11 cellular contexts compared by ENCODE assay signal in the genomic region with DNA sequence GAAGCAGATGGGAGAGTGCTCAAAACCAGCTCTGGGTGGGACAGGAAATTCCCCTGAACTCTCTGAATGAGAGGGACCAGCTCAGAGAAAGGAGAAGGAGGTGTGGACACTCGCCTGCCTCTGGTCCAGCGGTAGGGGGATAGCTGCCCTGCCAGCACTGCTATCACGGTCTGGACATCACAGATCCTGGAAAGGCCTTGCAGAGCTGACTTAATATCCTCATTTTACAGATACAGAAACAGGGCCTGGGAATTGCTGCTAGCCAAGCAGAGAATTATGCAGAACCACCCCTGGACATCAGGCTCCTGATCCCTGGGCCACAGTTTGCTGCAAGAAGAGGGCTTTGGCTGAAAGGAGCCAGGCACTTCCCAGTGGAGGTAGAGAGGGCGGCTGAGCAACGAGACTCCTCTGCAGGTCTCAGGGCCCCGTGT. TPM values are rescaled to one million over a fixed set of nuclear protein-coding genes. Genes with fewer than 3 reads are reported as not detected.
A peak's percentile ranks its signal among the peaks of the same experiment; 100 is the strongest.
DNase-seq lines count a peak whose midpoint lies in the region; TF ChIP-seq lines count a peak whose summit lies in the region.
"Had no signal": no experiment of that assay in that cellular context is flagged by ENCODE, and none has a peak within 500 bp of the region (broad histone marks: within the 10 kb centered on the region; RNA-seq: fewer than 3 reads in every experiment).

No MANE protein-coding gene starts in this region.

- H3K4me1 ChIP-seq in right atrium auricular region (peaks cover 0 to 42% of the 10 kb centered on the region in 2 donors), tibial nerve (peaks cover 3 to 62% (median 40%) of the 10 kb centered on the region in 4 donors)
- H3K4me1 ChIP-seq: foreskin keratinocyte had no signal

- H3K4me3 ChIP-seq in right atrium auricular region (no peak overlapping the region), tibial nerve (no peak overlapping the region)

- no peaks in the 10 kb centered on the region for H3K9me3 ChIP-seq in right atrium auricular region
- no peaks in the 10 kb centered on the region for H3K9me3 ChIP-seq in tibial nerve

- H3K27ac ChIP-seq in right atrium auricular region, result peak overlapping the region; percentile 84 to 86
- H3K27ac ChIP-seq in tibial nerve, result peak overlapping the region; percentile 46 to 95 (median 86)
- H3K27ac ChIP-seq: foreskin keratinocyte had no signal

- no peak for TF ChIP-seq CTCF in right atrium auricular region (IDR thresholded peaks at IDR 0.05)
- TF ChIP-seq CTCF in tibial nerve (IDR thresholded peaks at IDR 0.05), result no peak

- DNase-seq in activated effector memory CD4-positive, alpha-beta T cell treated with anti-CD3 and anti-CD28 coated beads, Interleukin-2, amount 50 U/mL, for 16 hours, result peak; percentile 62
- no peak for DNase-seq in activated effector memory CD4-positive, alpha-beta T cell treated with Interleukin-2 at 50 U/mL for 16 hours
- DNase-seq in activated T-cell treated with anti-CD3 and anti-CD28 coated beads, Interleukin-2, amount 50 U/mL, for 48 hours, result peak; percentile 46 to 52
- DNase-seq in right atrium auricular region (ENCODE audit: low spot score) (no peak), tibial nerve (ENCODE audit: low spot score in 2 of 2) (no peak), NCI-H345 (lab: John Stamatoyannopoulos, UW) (no peak), NCI-H146 (lab: John Stamatoyannopoulos, UW) (no peak), middle frontal gyrus (ENCODE audit: extremely low spot score, low spot score) (no peak)
- DNase-seq: amygdala, foreskin keratinocyte, NCI-H1694 treated with DMSO at 0.1 percent for 48 hours had no signal

- TF ChIP-seq POLR2A in tibial nerve (IDR thresholded peaks at IDR 0.05), result no peak

- H3K36me3 ChIP-seq in right atrium auricular region (no peaks in the 10 kb centered on the region), tibial nerve (no peaks in the 10 kb centered on the region)

- TF ChIP-seq EP300 in tibial nerve (IDR thresholded peaks at IDR 0.05), result no peak

- 47 to 52% methylated on average over 6 of the region's 6 CpGs for WGBS in tibial nerve, 2 donors

- no peaks in the 10 kb centered on the region for H3K27me3 ChIP-seq in right atrium auricular region
- H3K27me3 ChIP-seq in tibial nerve, result no peaks in the 10 kb centered on the region
- H3K27me3 ChIP-seq: foreskin keratinocyte had no signal

RNA-seq across cellular contexts. Expression of a gene that starts 4.8 kb away (rescaled TPM):
- 1 to 10 TPM; 2.0 to 3.0 TPM for total RNA-seq in right atrium auricular region
- 10 to 100 TPM; 12.3 to 21.0 (median 19.8) TPM for total RNA-seq in tibial nerve

RNA-seq across cellular contexts. Expression of a gene that starts 44.8 kb away (rescaled TPM):
- total RNA-seq in right atrium auricular region (10 to 100 TPM; 11.9 to 13.9 TPM), tibial nerve (10 to 100 TPM; 31.2 to 61.6 (median 44.3) TPM)

Comparison
In these comparisons a context has a peak if more than half of its experiments do, and no peak if none do; other contexts are left out.
1. DNase-seq: peak in activated effector memory CD4-positive, alpha-beta T cell treated with anti-CD3 and anti-CD28 coated beads, Interleukin-2, amount 50 U/mL, for 16 hours (single experiment) and activated T-cell treated with anti-CD3 and anti-CD28 coated beads, Interleukin-2, amount 50 U/mL, for 48 hours (2 of 2); none in activated effector memory CD4-positive, alpha-beta T cell treated with Interleukin-2 at 50 U/mL for 16 hours (single experiment), right atrium auricular region (single experiment), tibial nerve (0 of 2), NCI-H345 (single experiment), NCI-H146 (single experiment) and middle frontal gyrus (single experiment).